19 cellular contexts compared by ENCODE assay signal in genomic region chr16:56268799-56269198, GRCh38.
DNase-seq lines count a peak whose midpoint lies in the region; ATAC-seq and TF ChIP-seq lines count a peak whose summit lies in the region.
"Had no signal": no experiment of that assay in that cellular context is flagged by ENCODE, and none has a peak within 500 bp of the region (broad histone marks: within the 10 kb centered on the region; RNA-seq: fewer than 3 reads in every experiment).

No MANE protein-coding gene starts in this region.

- H3K18ac ChIP-seq in neuronal stem cell (ENCODE audit: low read length) = peak overlapping the region; percentile 32

- H2BK15ac ChIP-seq in neuronal stem cell (ENCODE audit: low read length) = no peak overlapping the region

- no peak overlapping the region for H3K4me3 ChIP-seq in WERI-Rb-1 (ENCODE audit: low read depth, low read length)
- no peak overlapping the region for H3K4me3 ChIP-seq in neuronal stem cell (ENCODE audit: low read length in 2 of 2)
- H3K4me3 ChIP-seq in tibial artery = peak overlapping the region in 1 of 2 donors; percentile 36
- H3K4me3 ChIP-seq in lower lobe of right lung = no peak overlapping the region
- H3K4me3 ChIP-seq: thyroid gland had no signal

- H4K91ac ChIP-seq in neuronal stem cell (ENCODE audit: low read depth, low read length, poor library complexity) = no peak overlapping the region

- H3K27ac ChIP-seq in WERI-Rb-1 (no peak overlapping the region), neuronal stem cell (replicated peaks; ENCODE audit: low read length) (no peak overlapping the region), tibial artery (peak overlapping the region; percentile 79 to 82), lower lobe of right lung (no peak overlapping the region)
- H3K27ac ChIP-seq: thyroid gland had no signal

- H3K27me3 ChIP-seq in WERI-Rb-1 (ENCODE audit: insufficient read depth, low read depth, severe bottlenecking) = no peaks in the 10 kb centered on the region
- H3K27me3 ChIP-seq in neuronal stem cell (ENCODE audit: control insufficient read depth in 3 of 3, insufficient read depth in 3 of 3, low read depth in 1 of 3, low read length in 3 of 3) = no peaks in the 10 kb centered on the region
- H3K27me3 ChIP-seq in tibial artery = no peaks in the 10 kb centered on the region
- no peaks in the 10 kb centered on the region for H3K27me3 ChIP-seq in lower lobe of right lung (ENCODE audit: low read depth)
- H3K27me3 ChIP-seq: thyroid gland had no signal

- H3K4me1 ChIP-seq in neuronal stem cell (ENCODE audit: control insufficient read depth in 2 of 2, insufficient read depth in 1 of 2, low read depth in 1 of 2, low read length in 2 of 2) = peaks cover 9% of the 10 kb centered on the region in 2 donors
- H3K4me1 ChIP-seq in tibial artery = peaks cover 0 to 52% (median 11%) of the 10 kb centered on the region in 4 donors
- H3K4me1 ChIP-seq in lower lobe of right lung = no peaks in the 10 kb centered on the region
- H3K4me1 ChIP-seq: thyroid gland had no signal

- no peak overlapping the region for H3K4me3 Mint-ChIP-seq in effector memory CD8-positive, alpha-beta T cell
- H3K4me3 Mint-ChIP-seq: activated CD4-positive, alpha-beta T cell treated with anti-CD3 and anti-CD28 coated beads, Interleukin-2, amount 10 ng/mL, durations not matched to agents 24 days and 14 days; activated naive CD8-positive, alpha-beta T cell treated with anti-CD3 and anti-CD28 coated beads, Interleukin-2, amount 10 ng/mL, durations not matched to agents 7 days and 5 days; neural crest cell had no signal

- no peak overlapping the region for H3K23ac ChIP-seq in neuronal stem cell (ENCODE audit: low read depth, low read length, poor library complexity)

- peaks cover 4% of the 10 kb centered on the region for H3K36me3 Mint-ChIP-seq in effector memory CD8-positive, alpha-beta T cell (ENCODE audit: insufficient read depth)
- H3K36me3 Mint-ChIP-seq: activated naive CD8-positive, alpha-beta T cell treated with anti-CD3 and anti-CD28 coated beads, Interleukin-2, amount 10 ng/mL, durations not matched to agents 7 days and 5 days had no signal

- no peak overlapping the region for H3K14ac ChIP-seq in neuronal stem cell (ENCODE audit: low read length)

- H3K4me1 Mint-ChIP-seq in effector memory CD8-positive, alpha-beta T cell (ENCODE audit: low read depth in 2 of 2) = peaks cover 26 to 38% of the 10 kb centered on the region in 2 donors
- H3K4me1 Mint-ChIP-seq: activated naive CD8-positive, alpha-beta T cell treated with anti-CD3 and anti-CD28 coated beads, Interleukin-2, amount 10 ng/mL, durations not matched to agents 7 days and 5 days had no signal

- H3K9me3 Mint-ChIP-seq in effector memory CD8-positive, alpha-beta T cell = no peaks in the 10 kb centered on the region
- H3K9me3 Mint-ChIP-seq: activated CD4-positive, alpha-beta T cell treated with anti-CD3 and anti-CD28 coated beads, Interleukin-2, amount 10 ng/mL, durations not matched to agents 24 days and 14 days; activated naive CD8-positive, alpha-beta T cell treated with anti-CD3 and anti-CD28 coated beads, Interleukin-2, amount 10 ng/mL, durations not matched to agents 7 days and 5 days; neural crest cell had no signal

- H2AK5ac ChIP-seq in neuronal stem cell (ENCODE audit: low read depth, low read length) = no peak overlapping the region

- ATAC-seq in effector memory CD8-positive, alpha-beta T cell (replicated peaks) = no peak
- ATAC-seq in lower lobe of right lung = no peak

- WGBS in neuronal stem cell (ENCODE audit: extremely low coverage in 2 of 2, insufficient read length in 2 of 2, insufficient replicate concordance in 1 of 2), 2 donors = no CpG with 5 or more reads among the region's 8 CpGs

- H2BK5ac ChIP-seq in neuronal stem cell (ENCODE audit: low read length) = no peak overlapping the region

- TF ChIP-seq CTCF in WERI-Rb-1 (IDR thresholded peaks at IDR 0.05; ENCODE audit: low read depth, low read length) (no peak), tibial artery (IDR thresholded peaks at IDR 0.05) (no peak), lower lobe of right lung (IDR thresholded peaks at IDR 0.05) (no peak)

- DNase-seq in WERI-Rb-1 = peak; percentile 19
- no peak for DNase-seq in effector memory CD8-positive, alpha-beta T cell
- no peak for DNase-seq in neuronal stem cell (ENCODE audit: low spot score)
- peak in 1 of 2 donors; percentile 34 for DNase-seq in tibial artery
- DNase-seq in SHP77 treated with DMSO at 0.1 percent for 48 hours (lab: John Stamatoyannopoulos, UW) = no peak
- DNase-seq in lower lobe of right lung = no peak
- no peak for DNase-seq in medulla oblongata (ENCODE audit: extremely low spot score)
- DNase-seq: activated CD4-positive, alpha-beta T cell treated with anti-CD3 and anti-CD28 coated beads, Interleukin-2, amount 10 ng/mL, durations not matched to agents 24 days and 14 days; activated naive CD8-positive, alpha-beta T cell treated with anti-CD3 and anti-CD28 coated beads, Interleukin-2, amount 10 ng/mL, durations not matched to agents 7 days and 5 days; H7; Karpas-422; mesendoderm; NCI-H2029; NCI-H226; NCI-H82; T-helper 1 cell; thyroid gland had no signal

- H4K8ac ChIP-seq in neuronal stem cell (ENCODE audit: low read depth, low read length) = no peak overlapping the region

- no peak overlapping the region for H2BK120ac ChIP-seq in neuronal stem cell (ENCODE audit: low read depth, low read length)

- no peak overlapping the region for H2AFZ ChIP-seq in neuronal stem cell (ENCODE audit: low read length)

- H3K4ac ChIP-seq in neuronal stem cell (ENCODE audit: low read length) = no peak overlapping the region

- peaks cover under 1% of the 10 kb centered on the region; the same call in 1 of the 2 replicates for H3K36me3 ChIP-seq in WERI-Rb-1
- no peaks in the 10 kb centered on the region for H3K36me3 ChIP-seq in neuronal stem cell (replicated peaks in 1 of 2; ENCODE audit: control insufficient read depth in 2 of 2, insufficient read depth in 2 of 2, low read length in 2 of 2)
- no peaks in the 10 kb centered on the region for H3K36me3 ChIP-seq in tibial artery
- H3K36me3 ChIP-seq in lower lobe of right lung = no peaks in the 10 kb centered on the region
- H3K36me3 ChIP-seq: thyroid gland had no signal

- no peaks in the 10 kb centered on the region for H3K9me3 ChIP-seq in WERI-Rb-1 (ENCODE audit: severe bottlenecking)
- H3K9me3 ChIP-seq in neuronal stem cell (replicated peaks in 1 of 2; ENCODE audit: control insufficient read depth in 2 of 2, insufficient read depth in 1 of 2, low read depth in 1 of 2, low read length in 2 of 2) = peaks cover under 1 to 9% of the 10 kb centered on the region in 2 donors
- no peaks in the 10 kb centered on the region for H3K9me3 ChIP-seq in tibial artery
- H3K9me3 ChIP-seq in lower lobe of right lung = no peaks in the 10 kb centered on the region
- H3K9me3 ChIP-seq: thyroid gland had no signal

- no peak overlapping the region for H3K9ac ChIP-seq in neuronal stem cell (ENCODE audit: low read depth, low read length, poor library complexity)

- intact Hi-C loops in tibial artery (cut with DNase I; ENCODE audit: low total_unique reads) (no loop called here), lower lobe of right lung (cut with DNase I) (no loop called here)

- H2BK12ac ChIP-seq in neuronal stem cell (ENCODE audit: low read length) = no peak overlapping the region

- no peaks in the 10 kb centered on the region for H3K79me1 ChIP-seq in neuronal stem cell (ENCODE audit: low read depth, low read length)

- peak overlapping the region; percentile 60 to 88 for H3K27ac Mint-ChIP-seq in effector memory CD8-positive, alpha-beta T cell
- H3K27ac Mint-ChIP-seq: activated CD4-positive, alpha-beta T cell treated with anti-CD3 and anti-CD28 coated beads, Interleukin-2, amount 10 ng/mL, durations not matched to agents 24 days and 14 days; activated naive CD8-positive, alpha-beta T cell treated with anti-CD3 and anti-CD28 coated beads, Interleukin-2, amount 10 ng/mL, durations not matched to agents 7 days and 5 days; activated T-helper 2 cell treated with anti-CD3 and anti-CD28 coated beads, Interferon-gamma antibody, Interleukin-2, Interleukin-4, amounts not matched to agents 10 μg/mL and 5 μg/mL and 100 μg/mL, durations not matched to agents 14 hours and 24 hours and 36 hours had no signal

- no peak overlapping the region for H3K4me2 ChIP-seq in neuronal stem cell (ENCODE audit: insufficient read depth, low read length, poor library complexity, severe bottlenecking)

- H3K27me3 Mint-ChIP-seq in effector memory CD8-positive, alpha-beta T cell = no peaks in the 10 kb centered on the region

Comparison
In these comparisons a context has a peak if more than half of its experiments do, and no peak if none do; other contexts are left out.
1. H3K27ac ChIP-seq: peak in tibial artery (2 of 2); none in WERI-Rb-1 (single experiment), neuronal stem cell (single experiment) and lower lobe of right lung (single experiment).